In the genomic region with DNA sequence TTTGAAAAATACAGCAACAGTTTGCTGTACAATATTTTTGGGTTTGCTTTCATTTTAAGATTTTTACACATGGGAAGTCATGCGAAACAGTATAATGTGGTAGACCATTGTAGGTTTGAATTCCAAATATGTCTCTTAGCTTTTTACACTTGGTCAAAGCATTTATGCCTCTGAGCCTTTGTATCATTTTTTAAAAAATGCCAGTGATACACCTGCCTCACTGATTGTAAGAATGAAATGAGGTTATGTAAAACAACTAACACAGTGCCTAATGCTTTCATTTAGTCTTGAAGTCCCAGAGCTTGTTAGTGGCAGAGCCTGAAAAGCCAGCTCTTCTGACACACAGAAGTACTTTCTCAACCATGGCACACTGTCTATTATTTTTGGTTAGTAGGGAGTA, we compare ENCODE assay signal across 14 cellular contexts.
DNase-seq lines count a peak whose midpoint lies in the region; ATAC-seq and TF ChIP-seq lines count a peak whose summit lies in the region.
"Had no signal": no experiment of that assay in that cellular context is flagged by ENCODE, and none has a peak within 500 bp of the region (broad histone marks: within the 10 kb centered on the region; RNA-seq: fewer than 3 reads in every experiment).

No MANE protein-coding gene starts in this region.

- TF ChIP-seq CTCF in cardiac muscle cell (IDR thresholded peaks at IDR 0.05; ENCODE audit: low read depth, low read length) = no peak

- peaks cover 0 to 3% (median 0%) of the 10 kb centered on the region in 3 donors for H3K4me1 Mint-ChIP-seq in CD8-positive, alpha-beta memory T cell
- no peaks in the 10 kb centered on the region for H3K4me1 Mint-ChIP-seq in activated T-helper 2 cell treated with anti-CD3 and anti-CD28 coated beads, Interferon-gamma antibody, Interleukin-2, Interleukin-4, amounts not matched to agents 10 μg/mL and 5 μg/mL and 100 μg/mL, durations not matched to agents 14 hours and 24 hours and 36 hours (ENCODE audit: low read depth)

- peaks cover 0 to 5% of the 10 kb centered on the region in 2 donors for H3K27me3 Mint-ChIP-seq in CD8-positive, alpha-beta memory T cell
- H3K27me3 Mint-ChIP-seq in activated T-helper 2 cell treated with anti-CD3 and anti-CD28 coated beads, Interferon-gamma antibody, Interleukin-2, Interleukin-4, amounts not matched to agents 10 μg/mL and 5 μg/mL and 100 μg/mL, durations not matched to agents 14 hours and 24 hours and 36 hours (ENCODE audit: low read depth) = peaks cover 8% of the 10 kb centered on the region

- POLR2A ChIA-PET in CD8-positive, alpha-beta memory T cell (lab: Charles Lee) = no interaction called here

- H3K27me3 ChIP-seq in cardiac muscle cell = no peaks in the 10 kb centered on the region
- H3K27me3 ChIP-seq in CD8-positive, alpha-beta memory T cell (ENCODE audit: insufficient read depth, low read length, poor library complexity, severe bottlenecking) = no peaks in the 10 kb centered on the region
- H3K27me3 ChIP-seq: foreskin keratinocyte had no signal

- intact Hi-C loops in left ventricle myocardium superior (cut with micrococcal nuclease) = no loop called here
- intact Hi-C loops in activated T-helper 2 cell treated with anti-CD3 and anti-CD28 coated beads, Interferon-gamma antibody, Interleukin-2, Interleukin-4, amounts not matched to agents 10 μg/mL and 5 μg/mL and 100 μg/mL, durations not matched to agents 14 hours and 24 hours and 36 hours (cut with micrococcal nuclease) = no loop called here

- H3K4me3 ChIP-seq in cardiac muscle cell = no peak overlapping the region
- H3K4me3 ChIP-seq in CD8-positive, alpha-beta memory T cell (ENCODE audit: low read length) = no peak overlapping the region

- H3K27ac Mint-ChIP-seq in CD8-positive, alpha-beta memory T cell = no peak overlapping the region
- H3K27ac Mint-ChIP-seq in activated T-helper 2 cell treated with anti-CD3 and anti-CD28 coated beads, Interferon-gamma antibody, Interleukin-2, Interleukin-4, amounts not matched to agents 10 μg/mL and 5 μg/mL and 100 μg/mL, durations not matched to agents 14 hours and 24 hours and 36 hours = no peak overlapping the region

- peak overlapping the region; percentile 57 for H3K27ac ChIP-seq in cardiac muscle cell
- no peak overlapping the region for H3K27ac ChIP-seq in CD8-positive, alpha-beta memory T cell (ENCODE audit: low read depth, low read length)
- H3K27ac ChIP-seq: foreskin keratinocyte had no signal

- peaks cover 0 to 2% (median 0%) of the 10 kb centered on the region in 5 donors for H3K9me3 Mint-ChIP-seq in CD8-positive, alpha-beta memory T cell
- no peaks in the 10 kb centered on the region for H3K9me3 Mint-ChIP-seq in activated T-helper 2 cell treated with anti-CD3 and anti-CD28 coated beads, Interferon-gamma antibody, Interleukin-2, Interleukin-4, amounts not matched to agents 10 μg/mL and 5 μg/mL and 100 μg/mL, durations not matched to agents 14 hours and 24 hours and 36 hours
- H3K9me3 Mint-ChIP-seq: activated naive CD4-positive, alpha-beta T cell treated with anti-CD3 and anti-CD28 coated beads, Interleukin-2, amount 50 U/mL, for 72 hours had no signal

- DNase-seq in cardiac muscle cell (ENCODE audit: low read depth in 1 of 2, low spot score in 1 of 2) (no peak), left ventricle myocardium superior (no peak), NCI-H1048 (lab: John Stamatoyannopoulos, UW) (no peak)
- DNase-seq in CD8-positive, alpha-beta memory T cell = no peak
- DNase-seq in activated T-helper 2 cell treated with anti-CD3 and anti-CD28 coated beads, Interferon-gamma antibody, Interleukin-2, Interleukin-4, amounts not matched to agents 10 μg/mL and 5 μg/mL and 100 μg/mL, durations not matched to agents 14 hours and 24 hours and 36 hours (ENCODE audit: low spot score) = no peak
- DNase-seq: activated CD4-positive, alpha-beta T cell treated with anti-CD3 and anti-CD28 coated beads, Interleukin-2, amount 50 U/mL, for 1 hour; foreskin keratinocyte; MM.1S; NCI-H510A treated with DMSO at 0.1 percent for 48 hours; nucleus accumbens had no signal

- no peak overlapping the region for H3K4me3 Mint-ChIP-seq in CD8-positive, alpha-beta memory T cell
- H3K4me3 Mint-ChIP-seq in activated T-helper 2 cell treated with anti-CD3 and anti-CD28 coated beads, Interferon-gamma antibody, Interleukin-2, Interleukin-4, amounts not matched to agents 10 μg/mL and 5 μg/mL and 100 μg/mL, durations not matched to agents 14 hours and 24 hours and 36 hours (ENCODE audit: low read depth) = no peak overlapping the region

- no peaks in the 10 kb centered on the region for H3K36me3 Mint-ChIP-seq in CD8-positive, alpha-beta memory T cell
- H3K36me3 Mint-ChIP-seq in activated T-helper 2 cell treated with anti-CD3 and anti-CD28 coated beads, Interferon-gamma antibody, Interleukin-2, Interleukin-4, amounts not matched to agents 10 μg/mL and 5 μg/mL and 100 μg/mL, durations not matched to agents 14 hours and 24 hours and 36 hours (ENCODE audit: low read depth) = no peaks in the 10 kb centered on the region
- H3K36me3 Mint-ChIP-seq: activated naive CD4-positive, alpha-beta T cell treated with anti-CD3 and anti-CD28 coated beads, Interleukin-2, amount 50 U/mL, for 72 hours had no signal

- H3K9me3 ChIP-seq in cardiac muscle cell (ENCODE audit: low read depth) = no peaks in the 10 kb centered on the region
- H3K9me3 ChIP-seq in CD8-positive, alpha-beta memory T cell (ENCODE audit: low read length) = no peaks in the 10 kb centered on the region

- ATAC-seq in left ventricle myocardium superior (no peak), GM21723 (IDR thresholded peaks at IDR 0.05; ENCODE audit: unreplicated experiment) (peak; percentile 76), HG03558 (IDR thresholded peaks at IDR 0.05; ENCODE audit: extremely low read depth, unreplicated experiment) (peak; percentile 34), HG03108 (IDR thresholded peaks at IDR 0.05; ENCODE audit: unreplicated experiment) (no peak)
- ATAC-seq: activated naive CD4-positive, alpha-beta T cell treated with anti-CD3 and anti-CD28 coated beads, Interleukin-2, amount 50 U/mL, for 72 hours; foreskin keratinocyte had no signal

- H3K36me3 ChIP-seq in cardiac muscle cell = no peaks in the 10 kb centered on the region
- no peaks in the 10 kb centered on the region for H3K36me3 ChIP-seq in CD8-positive, alpha-beta memory T cell (ENCODE audit: insufficient read depth, low read length)

- CTCF ChIA-PET in CD8-positive, alpha-beta memory T cell (lab: Charles Lee) = no interaction called here

- peaks cover 23% of the 10 kb centered on the region for H3K4me1 ChIP-seq in cardiac muscle cell (ENCODE audit: low read depth)
- H3K4me1 ChIP-seq in CD8-positive, alpha-beta memory T cell (ENCODE audit: insufficient read depth, low read length) = no peaks in the 10 kb centered on the region

Comparison
In these comparisons a context has a peak if more than half of its experiments do, and no peak if none do; other contexts are left out.
1. ATAC-seq: peak in GM21723 (single experiment) and HG03558 (single experiment); none in left ventricle myocardium superior (single experiment) and HG03108 (single experiment).